Comparison of ENCODE assay signal across 1 cellular context in the genomic region with DNA sequence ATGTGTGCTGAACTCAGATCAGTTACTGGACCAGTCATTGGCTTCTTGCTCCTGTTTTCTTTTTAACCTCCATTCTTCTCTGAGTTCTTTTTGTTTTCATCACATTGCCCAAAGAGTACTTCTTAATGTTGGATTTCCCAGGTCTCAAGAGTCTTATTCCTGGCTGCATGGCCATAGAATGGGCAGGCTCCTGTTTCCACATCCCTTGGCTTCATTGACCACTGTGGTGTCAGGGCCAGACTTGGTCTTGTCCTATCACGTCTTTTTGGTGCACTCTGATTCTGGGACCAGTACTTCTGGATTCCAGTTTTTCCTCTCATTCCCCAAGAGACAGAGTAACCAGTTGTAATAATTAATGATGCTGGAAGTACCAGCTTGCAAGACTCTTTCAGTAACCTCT.
TF ChIP-seq lines count a peak whose summit lies in the region.

No MANE protein-coding gene starts in this region.

TF ChIP-seq in WTC11, 78 proteins besides CTCF, POLR2A, EP300 and RAD21 (continued from another document):
- TF ChIP-seq, protein P1, sequence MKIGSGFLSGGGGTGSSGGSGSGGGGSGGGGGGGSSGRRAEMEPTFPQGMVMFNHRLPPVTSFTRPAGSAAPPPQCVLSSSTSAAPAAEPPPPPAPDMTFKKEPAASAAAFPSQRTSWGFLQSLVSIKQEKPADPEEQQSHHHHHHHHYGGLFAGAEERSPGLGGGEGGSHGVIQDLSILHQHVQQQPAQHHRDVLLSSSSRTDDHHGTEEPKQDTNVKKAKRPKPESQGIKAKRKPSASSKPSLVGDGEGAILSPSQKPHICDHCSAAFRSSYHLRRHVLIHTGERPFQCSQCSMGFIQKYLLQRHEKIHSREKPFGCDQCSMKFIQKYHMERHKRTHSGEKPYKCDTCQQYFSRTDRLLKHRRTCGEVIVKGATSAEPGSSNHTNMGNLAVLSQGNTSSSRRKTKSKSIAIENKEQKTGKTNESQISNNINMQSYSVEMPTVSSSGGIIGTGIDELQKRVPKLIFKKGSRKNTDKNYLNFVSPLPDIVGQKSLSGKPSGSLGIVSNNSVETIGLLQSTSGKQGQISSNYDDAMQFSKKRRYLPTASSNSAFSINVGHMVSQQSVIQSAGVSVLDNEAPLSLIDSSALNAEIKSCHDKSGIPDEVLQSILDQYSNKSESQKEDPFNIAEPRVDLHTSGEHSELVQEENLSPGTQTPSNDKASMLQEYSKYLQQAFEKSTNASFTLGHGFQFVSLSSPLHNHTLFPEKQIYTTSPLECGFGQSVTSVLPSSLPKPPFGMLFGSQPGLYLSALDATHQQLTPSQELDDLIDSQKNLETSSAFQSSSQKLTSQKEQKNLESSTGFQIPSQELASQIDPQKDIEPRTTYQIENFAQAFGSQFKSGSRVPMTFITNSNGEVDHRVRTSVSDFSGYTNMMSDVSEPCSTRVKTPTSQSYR (CRISPR knock-in tag; IDR thresholded peaks at IDR 0.05): no peak
- TF ChIP-seq TP53 (CRISPR knock-in tag; IDR thresholded peaks at IDR 0.05): no peak
